Comparison of ENCODE assay signal across 8 cellular contexts in the genomic region with DNA sequence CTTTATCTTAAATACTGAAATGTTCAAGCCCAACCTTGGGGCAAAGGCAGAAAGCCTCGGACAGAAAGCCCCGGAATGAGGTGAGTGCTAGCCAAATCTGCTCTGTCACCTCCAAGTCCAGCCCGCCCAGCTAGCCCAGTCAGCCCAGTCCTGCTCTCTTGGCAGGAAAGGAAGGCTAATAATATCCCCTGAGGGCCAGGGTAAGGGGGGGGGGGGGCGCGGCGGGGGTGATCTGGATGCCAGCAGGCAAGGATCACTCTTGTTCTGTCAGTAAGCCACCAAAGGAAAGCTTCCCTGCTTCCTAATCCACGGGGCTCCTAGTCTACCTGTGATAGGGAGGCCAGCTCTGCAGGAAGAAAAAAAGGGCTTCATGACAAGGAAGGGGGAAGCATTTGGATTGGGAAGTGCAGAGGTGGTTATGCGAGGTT. TPM values are rescaled to one million over a fixed set of nuclear protein-coding genes. Genes with fewer than 3 reads are reported as not detected.
DNase-seq lines count a peak whose midpoint lies in the region; ATAC-seq and TF ChIP-seq lines count a peak whose summit lies in the region.

No MANE protein-coding gene starts in this region.

- H3K27ac ChIP-seq in CD8-positive, alpha-beta T cell (ENCODE audit: low read depth, low read length), result no peak overlapping the region
- H3K27ac ChIP-seq in KMS-11 (no peak overlapping the region), substantia nigra (ENCODE audit: low read depth, low read length, poor library complexity, severe bottlenecking) (peak overlapping the region; percentile 21)

- CTCF ChIA-PET in CD8-positive, alpha-beta T cell (lab: Charles Lee), result interaction anchor here (1.0 to 3.4 kb wide), 6 partner anchors 9 to 140 kb away, joined by 3 to 13 read pairs (median 6); a partner anchor contains a TSS

- no peak overlapping the region for H3K27ac Mint-ChIP-seq in CD8-positive, alpha-beta T cell

- H3K4me1 Mint-ChIP-seq in CD8-positive, alpha-beta T cell (ENCODE audit: low read depth), result peaks cover 31% of the 10 kb centered on the region

- H3K9me3 Mint-ChIP-seq in CD8-positive, alpha-beta T cell, result no peaks in the 10 kb centered on the region

- DNase-seq in CD8-positive, alpha-beta T cell, result no peak
- peak; percentile 48 to 77 for DNase-seq in T47D (ENCODE audit: low read depth in 1 of 2, low spot score in 1 of 2)
- DNase-seq in islet precursor cell, result peak; percentile 92
- DNase-seq in substantia nigra (lab: John Stamatoyannopoulos, UW), result peak in 22 of 49 donors; percentile 1 to 74 (median 13)
- no peak for DNase-seq in activated gamma-delta T cell (lab: John Stamatoyannopoulos, UW)
- no peak for DNase-seq in NCI-H510A treated with DMSO at 0.1 percent for 48 hours (lab: John Stamatoyannopoulos, UW)

- H3K36me3 ChIP-seq in CD8-positive, alpha-beta T cell (ENCODE audit: insufficient read depth, low read length), result no peaks in the 10 kb centered on the region
- H3K36me3 ChIP-seq in KMS-11 (ENCODE audit: insufficient read depth), result no peaks in the 10 kb centered on the region

- peaks cover 7% of the 10 kb centered on the region for H3K4me1 ChIP-seq in CD8-positive, alpha-beta T cell (ENCODE audit: insufficient read depth, low read length)
- H3K4me1 ChIP-seq in KMS-11 (ENCODE audit: low read depth, poor library complexity, severe bottlenecking), result peaks cover 11% of the 10 kb centered on the region

- no peak for ATAC-seq in CD8-positive, alpha-beta T cell
- no peak for ATAC-seq in HG03342 (IDR thresholded peaks at IDR 0.05; ENCODE audit: unreplicated experiment)

- H3K79me2 ChIP-seq in KMS-11 (ENCODE audit: insufficient read depth, low read depth), result no peaks in the 10 kb centered on the region

- POLR2A ChIA-PET in CD8-positive, alpha-beta T cell (lab: Charles Lee), result interaction anchor here (0.6 to 1.2 kb wide), 3 partner anchors 15 to 139 kb away, joined by 3 read pairs; a partner anchor contains a TSS

- in situ Hi-C loops in T47D (cut with HindIII; ENCODE audit: low pct_unique_long_range_greater_than_20kb, low sequenced_read_pairs), result no loop called here

- peak overlapping the region; percentile 88 for H3K4me3 Mint-ChIP-seq in CD8-positive, alpha-beta T cell

- H3K4me3 ChIP-seq in CD8-positive, alpha-beta T cell (ENCODE audit: low read depth, low read length), result peak overlapping the region; percentile 87
- no peak overlapping the region for H3K4me3 ChIP-seq in KMS-11 (IDR thresholded peaks at IDR 0.05; ENCODE audit: insufficient read depth, low read depth, low read length)

- no peaks in the 10 kb centered on the region for H3K36me3 Mint-ChIP-seq in CD8-positive, alpha-beta T cell

- H3K9ac ChIP-seq in KMS-11, result no peak overlapping the region

- no peaks in the 10 kb centered on the region for H3K27me3 Mint-ChIP-seq in CD8-positive, alpha-beta T cell (ENCODE audit: low read depth)

- peak overlapping the region; percentile 99 for H3K4me2 ChIP-seq in KMS-11

- no peak for TF ChIP-seq CTCF in CD8-positive, alpha-beta T cell (IDR thresholded peaks at IDR 0.05)
- TF ChIP-seq CTCF in KMS-11 (conservative IDR thresholded peaks at IDR 0.05; ENCODE audit: low read depth, low read length), result no peak

- H3K27me3 ChIP-seq in CD8-positive, alpha-beta T cell (ENCODE audit: insufficient read depth, low read length), result no peaks in the 10 kb centered on the region
- H3K27me3 ChIP-seq in KMS-11 (ENCODE audit: insufficient read depth, low read depth), result no peaks in the 10 kb centered on the region

- no peaks in the 10 kb centered on the region for H4K20me1 ChIP-seq in KMS-11 (ENCODE audit: insufficient read depth)

- intact Hi-C loops in CD8-positive, alpha-beta T cell (cut with DNase I, micrococcal nuclease), result loop anchor here (2.0 to 5.0 kb wide), 5 partner anchors 138 to 543 kb away; a partner anchor contains a TSS

- peak overlapping the region; percentile 85; the same call in 1 of the 2 replicates for H2AFZ ChIP-seq in KMS-11 (ENCODE audit: low read depth)

- no peaks in the 10 kb centered on the region for H3K9me3 ChIP-seq in CD8-positive, alpha-beta T cell (ENCODE audit: low read length)

RNA-seq across cellular contexts. Expression of a gene that starts 1.1 kb away (rescaled TPM):
- 10 to 100 TPM; 12.9 to 15.1 TPM for total RNA-seq in CD8-positive, alpha-beta T cell

RNA-seq across cellular contexts. Expression of a gene that starts 28.8 kb away (rescaled TPM):
- 10 to 100 TPM; 12.2 to 13.1 TPM for total RNA-seq in CD8-positive, alpha-beta T cell

Comparison
In these comparisons a context has a peak if more than half of its experiments do, and no peak if none do; other contexts are left out.
1. DNase-seq: peak in T47D (2 of 2) and islet precursor cell (single experiment); none in CD8-positive, alpha-beta T cell (0 of 7), activated gamma-delta T cell (single experiment) and NCI-H510A treated with DMSO at 0.1 percent for 48 hours (single experiment).